Comparison of ENCODE assay signal across 9 cellular contexts in the genomic region with DNA sequence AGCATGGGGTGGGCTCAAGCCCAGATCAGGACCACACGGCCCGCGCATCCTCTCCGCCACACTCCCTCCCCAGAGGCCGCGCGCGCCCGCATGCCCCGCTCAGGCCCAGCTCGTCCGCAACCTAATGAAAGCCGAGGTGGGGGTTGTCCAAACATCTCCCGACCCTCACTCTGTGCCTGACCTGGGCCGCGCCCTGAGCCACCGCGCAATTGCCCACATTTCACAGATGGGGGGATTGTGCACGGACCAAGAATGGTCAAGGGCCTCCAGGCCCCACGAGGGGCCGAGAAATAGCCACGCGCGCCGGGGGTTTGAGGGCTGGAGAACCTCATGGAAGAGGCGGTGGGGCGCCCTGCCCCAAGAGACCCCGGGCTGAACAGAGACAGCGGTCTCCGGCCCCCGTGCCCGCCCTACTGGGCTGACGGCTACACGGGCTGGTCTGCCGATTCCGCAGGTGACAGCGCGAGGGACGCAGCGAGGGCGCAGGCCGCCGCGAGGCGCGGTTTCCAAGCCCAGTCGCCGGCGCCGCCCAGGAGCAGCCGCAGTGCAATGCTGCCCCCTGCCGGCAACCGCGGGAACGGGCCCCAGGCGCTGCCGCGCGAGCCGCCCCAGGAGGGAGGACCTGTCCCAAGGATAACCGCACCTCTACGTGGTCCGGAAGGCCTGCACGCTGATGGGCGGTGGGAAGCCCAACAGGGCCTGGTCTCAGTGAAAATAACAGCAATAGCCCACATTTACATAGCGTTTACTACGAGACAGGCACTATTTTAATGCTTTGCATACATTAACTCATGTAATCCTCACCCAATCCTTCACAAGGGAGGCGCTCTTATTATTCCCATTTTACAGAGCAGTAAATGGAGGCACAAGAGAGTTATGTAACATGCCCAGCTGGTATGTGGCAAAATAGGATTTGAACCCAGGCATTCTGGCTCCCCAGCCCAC. TPM values are rescaled to one million over a fixed set of nuclear protein-coding genes. Genes with fewer than 3 reads are reported as not detected.
DNase-seq lines count a peak whose midpoint lies in the region; ATAC-seq and TF ChIP-seq lines count a peak whose summit lies in the region.
"Had no signal": no experiment of that assay in that cellular context is flagged by ENCODE, and none has a peak within 500 bp of the region (broad histone marks: within the 10 kb centered on the region; RNA-seq: fewer than 3 reads in every experiment).

No MANE protein-coding gene starts in this region.

- H3K36me3 Mint-ChIP-seq in CD4-positive, CD25-positive, alpha-beta regulatory T cell = no peaks in the 10 kb centered on the region
- H3K36me3 Mint-ChIP-seq in natural killer cell treated with Interleukin-12 subunit alpha and Interleukin-12 subunit beta and Interleukin-15 and Interleukin-18, amount 100 ng/mL, for 72 hours = no peaks in the 10 kb centered on the region
- H3K36me3 Mint-ChIP-seq: activated naive CD4-positive, alpha-beta T cell treated with anti-CD3 and anti-CD28 coated beads, Interleukin-2, amount 50 U/mL, for 24 hours had no signal

- peak; percentile 84 to 92 for ATAC-seq in CD4-positive, CD25-positive, alpha-beta regulatory T cell (ENCODE audit: low read depth in 2 of 2)
- ATAC-seq in GM19035 (IDR thresholded peaks at IDR 0.05; ENCODE audit: unreplicated experiment) (peak; percentile 93), HG03159 (IDR thresholded peaks at IDR 0.05; ENCODE audit: unreplicated experiment) (peak; percentile 96)
- peak; percentile 89 to 92 for ATAC-seq in natural killer cell treated with Interleukin-12 subunit alpha and Interleukin-12 subunit beta and Interleukin-15 and Interleukin-18, amount 100 ng/mL, for 72 hours
- peak; percentile 90 for ATAC-seq in stimulated activated naive CD8-positive, alpha-beta T cell treated with anti-CD3 and anti-CD28 coated beads, Interleukin-15, Interleukin-2, amounts not matched to agents 100 U/mL and 50 U/mL, for 24 hours

- DNase-seq in CD4-positive, CD25-positive, alpha-beta regulatory T cell = peak; percentile 61 to 73 (median 63)
- DNase-seq in NOMO-1 treated with dmso at 0.1 percent for 144 hours (lab: John Stamatoyannopoulos, UW; ENCODE audit: unreplicated experiment) (peak; percentile 39), activated T-cell treated with anti-CD3 and anti-CD28 coated beads for 24 hours (ENCODE audit: low read depth) (peak; percentile 77), esophagus muscularis mucosa (ENCODE audit: extremely low spot score) (no peak)
- DNase-seq in natural killer cell treated with Interleukin-12 subunit alpha and Interleukin-12 subunit beta and Interleukin-15 and Interleukin-18, amount 100 ng/mL, for 72 hours (ENCODE audit: low spot score) = peak; percentile 80
- DNase-seq in stimulated activated naive CD8-positive, alpha-beta T cell treated with anti-CD3 and anti-CD28 coated beads, Interleukin-15, Interleukin-2, amounts not matched to agents 100 U/mL and 50 U/mL, for 24 hours = peak; percentile 91

- peak in 2 of 3 experiments; percentile 95 to 99 for TF ChIP-seq CTCF in esophagus muscularis mucosa (IDR thresholded peaks at IDR 0.05)

- intact Hi-C loops in esophagus muscularis mucosa (cut with DNase I) = loop anchor here (2.0 kb wide), 1 partner anchor 1836 kb away; no protein-coding TSS in a partner anchor

- peaks cover 0 to 2% (median 0%) of the 10 kb centered on the region in 7 donors for H3K9me3 Mint-ChIP-seq in CD4-positive, CD25-positive, alpha-beta regulatory T cell
- no peaks in the 10 kb centered on the region for H3K9me3 Mint-ChIP-seq in natural killer cell treated with Interleukin-12 subunit alpha and Interleukin-12 subunit beta and Interleukin-15 and Interleukin-18, amount 100 ng/mL, for 72 hours
- H3K9me3 Mint-ChIP-seq: activated naive CD4-positive, alpha-beta T cell treated with anti-CD3 and anti-CD28 coated beads, Interleukin-2, amount 50 U/mL, for 24 hours had no signal

- H3K36me3 ChIP-seq in CD4-positive, CD25-positive, alpha-beta regulatory T cell (ENCODE audit: control insufficient read depth, insufficient read depth, low read length) = no peaks in the 10 kb centered on the region
- H3K36me3 ChIP-seq in esophagus muscularis mucosa = no peaks in the 10 kb centered on the region

- no peaks in the 10 kb centered on the region for H3K4me1 Mint-ChIP-seq in CD4-positive, CD25-positive, alpha-beta regulatory T cell
- no peaks in the 10 kb centered on the region for H3K4me1 Mint-ChIP-seq in natural killer cell treated with Interleukin-12 subunit alpha and Interleukin-12 subunit beta and Interleukin-15 and Interleukin-18, amount 100 ng/mL, for 72 hours (ENCODE audit: low read depth in 2 of 2)
- H3K4me1 Mint-ChIP-seq: activated naive CD4-positive, alpha-beta T cell treated with anti-CD3 and anti-CD28 coated beads, Interleukin-2, amount 50 U/mL, for 24 hours had no signal

- H3K9me3 ChIP-seq in CD4-positive, CD25-positive, alpha-beta regulatory T cell (ENCODE audit: control insufficient read depth in 2 of 2, low read length in 2 of 2) = no peaks in the 10 kb centered on the region
- no peaks in the 10 kb centered on the region for H3K9me3 ChIP-seq in esophagus muscularis mucosa

- no peak overlapping the region for H3K27ac Mint-ChIP-seq in CD4-positive, CD25-positive, alpha-beta regulatory T cell
- no peak overlapping the region for H3K27ac Mint-ChIP-seq in natural killer cell treated with Interleukin-12 subunit alpha and Interleukin-12 subunit beta and Interleukin-15 and Interleukin-18, amount 100 ng/mL, for 72 hours
- H3K27ac Mint-ChIP-seq: activated naive CD4-positive, alpha-beta T cell treated with anti-CD3 and anti-CD28 coated beads, Interleukin-2, amount 50 U/mL, for 24 hours had no signal

- TF ChIP-seq POLR2A in esophagus muscularis mucosa (IDR thresholded peaks at IDR 0.05; ENCODE audit: low read depth) = no peak

- WGBS in esophagus muscularis mucosa = 32% methylated on average over 37 of the region's 68 CpGs

- no peak overlapping the region for H3K4me3 Mint-ChIP-seq in CD4-positive, CD25-positive, alpha-beta regulatory T cell
- H3K4me3 Mint-ChIP-seq in natural killer cell treated with Interleukin-12 subunit alpha and Interleukin-12 subunit beta and Interleukin-15 and Interleukin-18, amount 100 ng/mL, for 72 hours = no peak overlapping the region

- peaks cover 47% of the 10 kb centered on the region for H3K27me3 Mint-ChIP-seq in CD4-positive, CD25-positive, alpha-beta regulatory T cell
- peaks cover 20 to 48% of the 10 kb centered on the region in 2 donors for H3K27me3 Mint-ChIP-seq in natural killer cell treated with Interleukin-12 subunit alpha and Interleukin-12 subunit beta and Interleukin-15 and Interleukin-18, amount 100 ng/mL, for 72 hours

- no peak for TF ChIP-seq EP300 in esophagus muscularis mucosa (IDR thresholded peaks at IDR 0.05)

- no peak overlapping the region for H3K27ac ChIP-seq in CD4-positive, CD25-positive, alpha-beta regulatory T cell (ENCODE audit: insufficient read depth, low read length, poor library complexity, severe bottlenecking)
- H3K27ac ChIP-seq in esophagus muscularis mucosa (replicated peaks in 1 of 4) = no peak overlapping the region

- H3K27me3 ChIP-seq in CD4-positive, CD25-positive, alpha-beta regulatory T cell (ENCODE audit: control insufficient read depth, insufficient read depth, low read length) = peaks cover 10% of the 10 kb centered on the region
- H3K27me3 ChIP-seq in esophagus muscularis mucosa = peaks cover 0 to 75% (median 3%) of the 10 kb centered on the region in 4 donors

- no peak overlapping the region for H3K4me3 ChIP-seq in CD4-positive, CD25-positive, alpha-beta regulatory T cell (ENCODE audit: low read depth, low read length)
- H3K4me3 ChIP-seq in esophagus muscularis mucosa = peak overlapping the region; percentile 33 to 46 (median 42)

- H3K4me1 ChIP-seq in CD4-positive, CD25-positive, alpha-beta regulatory T cell (ENCODE audit: control insufficient read depth, insufficient read depth, low read length, poor library complexity, severe bottlenecking) = peaks cover 8% of the 10 kb centered on the region
- peaks cover 4 to 11% (median 9%) of the 10 kb centered on the region in 4 donors for H3K4me1 ChIP-seq in esophagus muscularis mucosa

RNA-seq across cellular contexts. Expression of a gene that starts 10.5 kb away (rescaled TPM):
- total RNA-seq in CD4-positive, CD25-positive, alpha-beta regulatory T cell = not detected
- polyA plus RNA-seq in CD4-positive, CD25-positive, alpha-beta regulatory T cell = not detected
- total RNA-seq in esophagus muscularis mucosa = 1 to 10 TPM in 2 of 4 donors, under 1 TPM in 2; under 0.01 to 1.3 (median 1.1) TPM
- total RNA-seq in natural killer cell treated with Interleukin-12 subunit alpha and Interleukin-12 subunit beta and Interleukin-15 and Interleukin-18, amount 100 ng/mL, for 72 hours = not detected
